18 cellular contexts compared by ENCODE assay signal in genomic region chr4:132180020-132180427, GRCh38.
A peak's percentile ranks its signal among the peaks of the same experiment; 100 is the strongest.
DNase-seq lines count a peak whose midpoint lies in the region; ATAC-seq, FAIRE-seq and TF ChIP-seq lines count a peak whose summit lies in the region.
"Had no signal": no experiment of that assay in that cellular context is flagged by ENCODE, and none has a peak within 500 bp of the region (broad histone marks: within the 10 kb centered on the region; RNA-seq: fewer than 3 reads in every experiment).

No MANE protein-coding gene starts in this region.

- H4K91ac ChIP-seq in mesenchymal stem cell (ENCODE audit: low read length) = no peak overlapping the region

- peak overlapping the region; percentile 71 for H3K4me2 ChIP-seq in endothelial cell of umbilical vein (ENCODE audit: insufficient read depth, low read length)
- H3K4me2 ChIP-seq in mesenchymal stem cell (ENCODE audit: low read length, poor library complexity, severe bottlenecking) = no peak overlapping the region

- H3K14ac ChIP-seq in mesenchymal stem cell (ENCODE audit: low read length in 2 of 2) = no peak overlapping the region

- H3K4me1 ChIP-seq in endothelial cell of umbilical vein (ENCODE audit: control insufficient read depth, extremely low read depth, insufficient read depth, low read length) = peaks cover 11% of the 10 kb centered on the region
- no peaks in the 10 kb centered on the region for H3K4me1 ChIP-seq in mesenchymal stem cell (ENCODE audit: control insufficient read depth, insufficient read depth, low read depth, low read length)
- H3K4me1 ChIP-seq in spleen = no peaks in the 10 kb centered on the region
- H3K4me1 ChIP-seq: adrenal gland had no signal

- POLR2A ChIA-PET in endothelial cell of umbilical vein (lab: Charles Lee) = no interaction called here

- H3K36me3 ChIP-seq in endothelial cell of umbilical vein (ENCODE audit: control insufficient read depth in 2 of 2, extremely low read depth in 1 of 2, insufficient read depth in 2 of 2, low read length in 2 of 2) (no peaks in the 10 kb centered on the region), mesenchymal stem cell (ENCODE audit: control insufficient read depth in 1 of 2, insufficient read depth in 2 of 2, low read depth in 1 of 2, low read length in 2 of 2) (no peaks in the 10 kb centered on the region), spleen (no peaks in the 10 kb centered on the region)
- H3K36me3 ChIP-seq: adrenal gland had no signal

- no peaks in the 10 kb centered on the region for H4K20me1 ChIP-seq in endothelial cell of umbilical vein (replicated peaks; ENCODE audit: control insufficient read depth, extremely low read depth, insufficient read depth, low read length)

- H3K79me2 ChIP-seq in endothelial cell of umbilical vein (ENCODE audit: control insufficient read depth, insufficient read depth, low read length) = no peaks in the 10 kb centered on the region

- H3K9ac ChIP-seq in endothelial cell of umbilical vein (replicated peaks; ENCODE audit: extremely low read depth, insufficient read depth, low read length) (peak overlapping the region; percentile 61), mesenchymal stem cell (ENCODE audit: low read length) (no peak overlapping the region)

- H2AK5ac ChIP-seq in mesenchymal stem cell (ENCODE audit: low read length, severe bottlenecking) = no peak overlapping the region

- WGBS in mesenchymal stem cell = 100% methylated on average over 1 of the region's 2 CpGs
- 76 to 90% (median 81%) methylated on average over 2 of the region's 2 CpGs for WGBS in spleen, 5 donors

- H2BK120ac ChIP-seq in mesenchymal stem cell (ENCODE audit: low read depth, low read length) = no peak overlapping the region

- H3K18ac ChIP-seq in mesenchymal stem cell (ENCODE audit: low read depth in 1 of 2, low read length in 2 of 2) = no peak overlapping the region

- dilution Hi-C loops in endothelial cell of umbilical vein (cut with MboI; ENCODE audit: extremely low pct_ligation_motif_present, low sequenced_read_pairs) = no loop called here

- no peak overlapping the region for H2BK15ac ChIP-seq in mesenchymal stem cell (ENCODE audit: low read depth, poor library complexity, severe bottlenecking)

- FAIRE-seq in endothelial cell of umbilical vein (lab: Jason Lieb, UNC) = peak; percentile 64

- TF ChIP-seq POLR2A in endothelial cell of umbilical vein (IDR thresholded peaks at IDR 0.05; ENCODE audit: low read depth, low read length) = no peak
- no peak for TF ChIP-seq POLR2A in spleen (IDR thresholded peaks at IDR 0.05)

- H3K27ac ChIP-seq in endothelial cell of umbilical vein (ENCODE audit: insufficient read depth, low read depth, low read length) (peak overlapping the region; percentile 66), mesenchymal stem cell (ENCODE audit: low read length, poor library complexity, severe bottlenecking) (no peak overlapping the region), spleen (no peak overlapping the region)
- H3K27ac ChIP-seq: adrenal gland, C4-2B, HL-60 had no signal

- H3K27me3 ChIP-seq in endothelial cell of umbilical vein (ENCODE audit: control insufficient read depth in 2 of 2, insufficient read depth in 2 of 2, low read length in 2 of 2) (no peaks in the 10 kb centered on the region), mesenchymal stem cell (ENCODE audit: control insufficient read depth in 1 of 2, insufficient read depth in 1 of 2, low read length in 2 of 2) (no peaks in the 10 kb centered on the region), spleen (replicated peaks in 1 of 7) (no peaks in the 10 kb centered on the region)
- H3K27me3 ChIP-seq: adrenal gland had no signal

- H2AFZ ChIP-seq in endothelial cell of umbilical vein (ENCODE audit: low read depth, low read length) = peak overlapping the region; percentile 85
- H2AFZ ChIP-seq in mesenchymal stem cell (ENCODE audit: low read depth, low read length) = no peak overlapping the region

- TF ChIP-seq CTCF in endothelial cell of umbilical vein (IDR thresholded peaks at IDR 0.05; ENCODE audit: extremely low read depth in 1 of 2, insufficient read depth in 1 of 2, low read depth in 1 of 2, low read length in 2 of 2) (no peak), spleen (IDR thresholded peaks at IDR 0.05 in 8 of 11, conservative IDR thresholded peaks at IDR 0.05 in 3 of 11) (no peak), GM13976 (IDR thresholded peaks at IDR 0.05; ENCODE audit: borderline replicate concordance, control extremely low read depth, extremely low read depth, insufficient read depth, missing control alignments) (no peak)

- no peak overlapping the region for H2BK5ac ChIP-seq in mesenchymal stem cell (ENCODE audit: low read depth, low read length, poor library complexity, severe bottlenecking)

- no TSS peak for BruUV-seq in endothelial cell of umbilical vein (replicated peaks; lab: Mats Ljungman, UMichigan)

- H4K8ac ChIP-seq in mesenchymal stem cell (ENCODE audit: low read length) = no peak overlapping the region

- ATAC-seq in HG03521 (IDR thresholded peaks at IDR 0.05; ENCODE audit: unreplicated experiment) = no peak

- intact Hi-C loops in endothelial cell of umbilical vein (cut with micrococcal nuclease) = no loop called here
- intact Hi-C loops in spleen (cut with DNase I; ENCODE audit: low total_unique reads) = no loop called here

- no peak overlapping the region for H3K23ac ChIP-seq in mesenchymal stem cell (ENCODE audit: low read length in 2 of 2)

- H3K4ac ChIP-seq in mesenchymal stem cell (ENCODE audit: low read depth in 1 of 2, low read length in 2 of 2) = no peak overlapping the region

- DNase-seq in EL (peak; percentile 34), RKO (ENCODE audit: low spot score) (peak; percentile 4), endothelial cell of umbilical vein (ENCODE audit: low read depth, low spot score) (peak; percentile 45), mesenchymal stem cell (peak; percentile 9), spleen (no peak), GM13976 (ENCODE audit: low spot score) (no peak)
- no peak for DNase-seq in activated naive CD4-positive, alpha-beta T cell treated with anti-CD3 and anti-CD28 coated beads, Interleukin-2, amount 50 U/mL, for 16 hours
- DNase-seq: activated T-cell treated with anti-CD3 and anti-CD28 coated beads, Interleukin-2, amount 50 U/mL, for 48 hours; adrenal gland; dermis blood vessel endothelial cell; islet precursor cell; NCI-H187; NCI-H526 treated with DMSO at 0.1 percent for 48 hours; stimulated activated CD4-positive, alpha-beta T cell treated with anti-CD3 and anti-CD28 coated beads, Interleukin-12 subunit alpha, Interleukin-12 subunit beta, amount 100 ng/mL, for 4 hours; T1000 had no signal

- H3K9me3 ChIP-seq in endothelial cell of umbilical vein (replicated peaks; ENCODE audit: control insufficient read depth, insufficient read depth, low read length) (no peaks in the 10 kb centered on the region), mesenchymal stem cell (ENCODE audit: control insufficient read depth, low read length) (peaks cover 4% of the 10 kb centered on the region), spleen (peaks cover 0 to 23% (median 1%) of the 10 kb centered on the region in 8 donors)
- H3K9me3 ChIP-seq: adrenal gland had no signal

- in situ Hi-C loops in GM13976 (cut with MboI; ENCODE audit: low sequenced_read_pairs, unreplicated experiment) = no loop called here

- H3K79me1 ChIP-seq in mesenchymal stem cell (replicated peaks; ENCODE audit: low read length, poor library complexity, severe bottlenecking) = no peaks in the 10 kb centered on the region

- CTCF ChIA-PET in endothelial cell of umbilical vein (lab: Charles Lee) = interaction anchor here (1.0 kb wide), 1 partner anchor 9 kb away, joined by 3 read pairs; no protein-coding TSS in a partner anchor

- no peaks in the 10 kb centered on the region for H3K9me1 ChIP-seq in endothelial cell of umbilical vein (replicated peaks; ENCODE audit: control insufficient read depth, extremely low read depth, insufficient read depth, low read length)

- no peak overlapping the region for H2BK12ac ChIP-seq in mesenchymal stem cell (ENCODE audit: low read length in 2 of 2)

- no peak overlapping the region for H3K4me3 ChIP-seq in endothelial cell of umbilical vein (replicated peaks in 1 of 3; ENCODE audit: insufficient read depth in 1 of 3, low read depth in 1 of 3, low read length in 3 of 3)
- no peak overlapping the region for H3K4me3 ChIP-seq in mesenchymal stem cell (ENCODE audit: insufficient read depth in 1 of 2, low read depth in 1 of 2, low read length in 2 of 2)
- no peak overlapping the region for H3K4me3 ChIP-seq in spleen
- H3K4me3 ChIP-seq: adrenal gland had no signal

TF ChIP-seq in endothelial cell of umbilical vein, 7 proteins besides CTCF, POLR2A, EP300 and RAD21:
- peak; percentile 60 for TF ChIP-seq FOS (IDR thresholded peaks at IDR 0.05; ENCODE audit: borderline replicate concordance, insufficient read depth, low read length)
- TF ChIP-seq POLR2AphosphoS5 (IDR thresholded peaks at IDR 0.05; ENCODE audit: insufficient read depth, low read depth, low read length) = no peak
- TF ChIP-seq JUN (IDR thresholded peaks at IDR 0.05; ENCODE audit: borderline replicate concordance, insufficient read depth, insufficient read length, low read depth) = peak; percentile 64

Comparison
In these comparisons a context has a peak if more than half of its experiments do, and no peak if none do; other contexts are left out.
1. DNase-seq: peak in EL (single experiment), RKO (single experiment), endothelial cell of umbilical vein (single experiment) and mesenchymal stem cell (single experiment); none in activated naive CD4-positive, alpha-beta T cell treated with anti-CD3 and anti-CD28 coated beads, Interleukin-2, amount 50 U/mL, for 16 hours (single experiment), spleen (single experiment) and GM13976 (single experiment).